14 cellular contexts compared by ENCODE assay signal in the genomic region with DNA sequence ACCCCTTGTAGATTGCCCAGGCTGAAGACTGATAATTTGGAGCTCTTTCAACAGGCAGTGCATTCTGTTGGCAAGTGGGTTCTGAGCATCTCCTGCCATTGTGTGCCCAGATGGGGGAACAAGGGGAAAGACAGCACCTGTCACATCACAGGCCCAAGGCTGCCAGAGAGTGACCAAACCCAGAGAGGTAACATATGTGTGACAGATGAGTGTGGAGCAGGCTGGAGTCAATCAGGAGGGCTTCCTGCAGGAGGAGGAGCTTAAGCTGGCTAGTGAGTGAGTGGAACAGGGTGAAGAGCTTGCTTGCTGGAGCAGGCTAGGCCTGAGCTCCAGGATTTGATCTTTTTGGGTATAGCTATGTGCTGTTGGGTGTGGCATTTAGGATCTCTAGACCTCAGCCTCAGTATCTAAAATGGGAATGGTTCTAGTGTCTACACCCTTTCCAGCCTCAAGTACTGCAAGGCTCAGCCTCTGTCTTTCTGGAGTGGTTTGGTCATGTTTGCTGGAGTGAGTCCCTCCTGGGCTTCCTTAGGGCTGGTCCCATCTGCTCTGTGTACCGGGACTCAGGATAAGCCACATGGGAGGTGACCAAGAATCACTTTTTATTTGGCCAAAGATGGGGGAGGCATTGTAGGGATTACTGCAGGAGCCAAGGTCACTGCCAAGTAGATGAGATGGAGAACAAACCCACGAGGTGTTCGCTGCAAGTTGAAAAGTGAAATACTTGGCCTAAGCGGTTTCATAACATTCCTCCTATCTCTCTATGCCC.
DNase-seq lines count a peak whose midpoint lies in the region; ATAC-seq, FAIRE-seq and TF ChIP-seq lines count a peak whose summit lies in the region.
"Had no signal": no experiment of that assay in that cellular context is flagged by ENCODE, and none has a peak within 500 bp of the region (broad histone marks: within the 10 kb centered on the region; RNA-seq: fewer than 3 reads in every experiment).

No MANE protein-coding gene starts in this region.

- POLR2A ChIA-PET in IMR-90 (lab: Charles Lee; ENCODE audit: unreplicated experiment): no interaction called here

- no peaks in the 10 kb centered on the region for H3K9me3 ChIP-seq in IMR-90 (ENCODE audit: control insufficient read depth, insufficient read depth, low read length)
- no peaks in the 10 kb centered on the region for H3K9me3 ChIP-seq in lung (ENCODE audit: control insufficient read depth in 2 of 2, insufficient read depth in 1 of 2, low read length in 1 of 2)
- no peaks in the 10 kb centered on the region for H3K9me3 ChIP-seq in prostate gland
- no peaks in the 10 kb centered on the region for H3K9me3 ChIP-seq in psoas muscle
- H3K9me3 ChIP-seq: BLaER1 treated with 17β-estradiol and CSF1 and Interleukin-3, amounts not matched to agents 10 nM and 100 nM had no signal

- intact Hi-C loops in IMR-90 (cut with micrococcal nuclease) (no loop called here), prostate gland (cut with DNase I) (no loop called here), psoas muscle (cut with DNase I) (no loop called here)

- no peak overlapping the region for H2BK5ac ChIP-seq in IMR-90 (ENCODE audit: low read depth, low read length, poor library complexity, severe bottlenecking)

- no peaks in the 10 kb centered on the region for H3K9me3 Mint-ChIP-seq in activated T-cell treated with anti-CD3 and anti-CD28 coated beads, Interleukin-2, amount 50 U/mL, for 24 hours
- H3K9me3 Mint-ChIP-seq: HFFc6 had no signal

- BruUV-seq in IMR-90 (replicated peaks; lab: Mats Ljungman, UMichigan): no TSS peak

- no peaks in the 10 kb centered on the region for H3K4me1 Mint-ChIP-seq in activated T-cell treated with anti-CD3 and anti-CD28 coated beads, Interleukin-2, amount 50 U/mL, for 24 hours (ENCODE audit: low read depth)
- H3K4me1 Mint-ChIP-seq: CD4-positive, CD25-positive, alpha-beta regulatory T cell had no signal

- no peak overlapping the region for H2BK120ac ChIP-seq in IMR-90 (ENCODE audit: low read depth, low read length)

- no peaks in the 10 kb centered on the region for H3K79me1 ChIP-seq in IMR-90 (ENCODE audit: low read depth in 1 of 2, low read length in 2 of 2)

- H3K4me3 Mint-ChIP-seq in activated T-cell treated with anti-CD3 and anti-CD28 coated beads, Interleukin-2, amount 50 U/mL, for 24 hours: no peak overlapping the region
- H3K4me3 Mint-ChIP-seq: CD4-positive, CD25-positive, alpha-beta regulatory T cell; HFFc6 had no signal

- no peak for TF ChIP-seq RAD21 in IMR-90 (IDR thresholded peaks at IDR 0.05; ENCODE audit: low read length)

- no peak overlapping the region for H3K56ac ChIP-seq in IMR-90 (ENCODE audit: extremely low read depth, insufficient read depth, low read length)

- DNase-seq in IMR-90: no peak
- DNase-seq in bronchial epithelial cell (ENCODE audit: low read depth): no peak
- peak; percentile 16 for DNase-seq in lung (ENCODE audit: low spot score)
- DNase-seq in prostate gland (ENCODE audit: low spot score): peak; percentile 2
- no peak for DNase-seq in activated naive CD4-positive, alpha-beta T cell treated with anti-CD3 and anti-CD28 coated beads, Interleukin-2, amount 50 U/mL, for 16 hours
- DNase-seq in activated T-cell treated with anti-CD3 and anti-CD28 coated beads, Interleukin-2, amount 50 U/mL, for 1 hour: no peak
- DNase-seq in psoas muscle: no peak
- DNase-seq in activated T-cell treated with anti-CD3 and anti-CD28 coated beads, Interleukin-2, amount 50 U/mL, for 24 hours: no peak
- DNase-seq: ACHN; CD4-positive, CD25-positive, alpha-beta regulatory T cell; DMS53; HCEC 1CT; HFFc6 had no signal

- H3K14ac ChIP-seq in IMR-90 (replicated peaks; ENCODE audit: low read depth, low read length): no peak overlapping the region

- H4K91ac ChIP-seq in IMR-90 (ENCODE audit: insufficient read depth, low read depth, low read length): no peak overlapping the region

- no peak for ATAC-seq in IMR-90 (ENCODE audit: low read depth)
- no peak for ATAC-seq in lung (ENCODE audit: insufficient read depth, low FRiP score)
- no peak for ATAC-seq in psoas muscle

- H3K23ac ChIP-seq in IMR-90 (ENCODE audit: low read depth, low read length): no peak overlapping the region

- TF ChIP-seq CTCF in IMR-90 (conservative IDR thresholded peaks at IDR 0.05; ENCODE audit: low read depth, low read length) (no peak), bronchial epithelial cell (IDR thresholded peaks at IDR 0.05; ENCODE audit: insufficient read depth, low read length, severe bottlenecking) (no peak), lung (IDR thresholded peaks at IDR 0.05; ENCODE audit: control extremely low read depth, extremely low read depth) (no peak), prostate gland (IDR thresholded peaks at IDR 0.05) (no peak), psoas muscle (IDR thresholded peaks at IDR 0.05) (no peak)

- H2AFZ ChIP-seq in IMR-90 (replicated peaks; ENCODE audit: low read length, poor library complexity): no peak overlapping the region

- WGBS in IMR-90 (ENCODE audit: extremely low coverage in 2 of 2, insufficient read length in 1 of 2), 2 experiments: no CpG with 5 or more reads among the region's 4 CpGs
- WGBS in lung, 2 donors: 87 to 91% methylated on average over 4 of the region's 4 CpGs
- 91% methylated on average over 4 of the region's 4 CpGs for WGBS in prostate gland
- WGBS in psoas muscle, 3 donors: 67 to 80% (median 75%) methylated on average over 4 of the region's 4 CpGs

- H3K4me1 ChIP-seq in IMR-90 (ENCODE audit: control insufficient read depth, insufficient read depth, low read length): no peaks in the 10 kb centered on the region
- H3K4me1 ChIP-seq in lung (ENCODE audit: control insufficient read depth in 2 of 2, insufficient read depth in 2 of 2, low read length in 2 of 2): no peaks in the 10 kb centered on the region
- no peaks in the 10 kb centered on the region for H3K4me1 ChIP-seq in prostate gland (replicated peaks)
- no peaks in the 10 kb centered on the region for H3K4me1 ChIP-seq in psoas muscle

- no peak overlapping the region for H3K27ac Mint-ChIP-seq in activated T-cell treated with anti-CD3 and anti-CD28 coated beads, Interleukin-2, amount 50 U/mL, for 24 hours
- H3K27ac Mint-ChIP-seq: CD4-positive, CD25-positive, alpha-beta regulatory T cell; HFFc6 had no signal

- no peak overlapping the region for H3K4me3 ChIP-seq in IMR-90 (ENCODE audit: insufficient read depth, low read depth, low read length)
- H3K4me3 ChIP-seq in bronchial epithelial cell (ENCODE audit: low read depth, low read length): no peak overlapping the region
- no peak overlapping the region for H3K4me3 ChIP-seq in lung
- H3K4me3 ChIP-seq in prostate gland: no peak overlapping the region
- no peak overlapping the region for H3K4me3 ChIP-seq in psoas muscle
- H3K4me3 ChIP-seq: BLaER1 treated with 17β-estradiol and CSF1 and Interleukin-3, amounts not matched to agents 10 nM and 100 nM had no signal

- H2BK20ac ChIP-seq in IMR-90 (ENCODE audit: low read depth, low read length): no peak overlapping the region

- no peak for TF ChIP-seq POLR2A in IMR-90 (IDR thresholded peaks at IDR 0.05; ENCODE audit: low read depth, low read length)
- TF ChIP-seq POLR2A in prostate gland (IDR thresholded peaks at IDR 0.05): no peak

- peaks cover 3% of the 10 kb centered on the region; the same call in 1 of the 2 replicates for H3K27me3 ChIP-seq in IMR-90 (ENCODE audit: control insufficient read depth, insufficient read depth, low read length)
- H3K27me3 ChIP-seq in bronchial epithelial cell (ENCODE audit: control insufficient read depth, insufficient read depth, low read length): no peaks in the 10 kb centered on the region
- H3K27me3 ChIP-seq in lung (ENCODE audit: control insufficient read depth, insufficient read depth): no peaks in the 10 kb centered on the region
- H3K27me3 ChIP-seq in prostate gland (replicated peaks; ENCODE audit: insufficient read depth): no peaks in the 10 kb centered on the region
- H3K27me3 ChIP-seq in psoas muscle (ENCODE audit: insufficient read depth in 3 of 3, low read length in 2 of 3): no peaks in the 10 kb centered on the region
- H3K27me3 ChIP-seq: BLaER1 treated with 17β-estradiol and CSF1 and Interleukin-3, amounts not matched to agents 10 nM and 100 nM had no signal

- in situ Hi-C loops in IMR-90 (cut with MboI; ENCODE audit: low sequenced_read_pairs): no loop called here

- H3K9ac ChIP-seq in IMR-90 (ENCODE audit: low read depth, low read length): no peak overlapping the region
- H3K9ac ChIP-seq: BLaER1 treated with 17β-estradiol and CSF1 and Interleukin-3, amounts not matched to agents 10 nM and 100 nM had no signal

- no peaks in the 10 kb centered on the region for H3K9me1 ChIP-seq in IMR-90 (ENCODE audit: insufficient read depth, low read length)

- H3K36me3 Mint-ChIP-seq in activated T-cell treated with anti-CD3 and anti-CD28 coated beads, Interleukin-2, amount 50 U/mL, for 24 hours (ENCODE audit: low read depth): no peaks in the 10 kb centered on the region
- H3K36me3 Mint-ChIP-seq: CD4-positive, CD25-positive, alpha-beta regulatory T cell had no signal

- dilution Hi-C loops in IMR-90 (cut with HindIII; ENCODE audit: low sequenced_read_pairs, unreplicated experiment): no loop called here

- no peak overlapping the region for H4K5ac ChIP-seq in IMR-90 (ENCODE audit: low read depth, low read length)

- H3K18ac ChIP-seq in IMR-90 (ENCODE audit: low read depth, low read length): no peak overlapping the region

- H3K4me2 ChIP-seq in IMR-90 (ENCODE audit: low read depth, low read length): no peak overlapping the region
- H3K4me2 ChIP-seq: BLaER1 treated with 17β-estradiol and CSF1 and Interleukin-3, amounts not matched to agents 10 nM and 100 nM had no signal

- CTCF ChIA-PET in IMR-90 (lab: Yijun Ruan, JAX): no interaction called here

- FAIRE-seq in bronchial epithelial cell (lab: Jason Lieb, UNC): peak; percentile 13

- no peak overlapping the region for H2AK5ac ChIP-seq in IMR-90 (ENCODE audit: low read depth, low read length)

- H4K20me1 ChIP-seq in IMR-90 (ENCODE audit: insufficient read depth, low read length): no peaks in the 10 kb centered on the region
- H4K20me1 ChIP-seq: BLaER1 treated with 17β-estradiol and CSF1 and Interleukin-3, amounts not matched to agents 10 nM and 100 nM had no signal

- no peak overlapping the region for H3K27ac ChIP-seq in IMR-90 (ENCODE audit: insufficient read depth, low read length)
- H3K27ac ChIP-seq in lung (ENCODE audit: low read depth in 1 of 2, low read length in 1 of 2): no peak overlapping the region
- no peak overlapping the region for H3K27ac ChIP-seq in prostate gland
- no peak overlapping the region for H3K27ac ChIP-seq in psoas muscle
- H3K27ac ChIP-seq: BLaER1 treated with 17β-estradiol and CSF1 and Interleukin-3, amounts not matched to agents 10 nM and 100 nM had no signal

- H3K36me3 ChIP-seq in IMR-90 (ENCODE audit: control insufficient read depth, insufficient read depth, low read length) (no peaks in the 10 kb centered on the region), bronchial epithelial cell (ENCODE audit: control insufficient read depth, insufficient read depth, low read length) (no peaks in the 10 kb centered on the region), lung (ENCODE audit: control insufficient read depth in 2 of 2, insufficient read depth in 2 of 2, low read length in 2 of 2) (no peaks in the 10 kb centered on the region), prostate gland (no peaks in the 10 kb centered on the region), psoas muscle (ENCODE audit: insufficient read depth in 1 of 2, low read depth in 1 of 2) (no peaks in the 10 kb centered on the region)
- H3K36me3 ChIP-seq: BLaER1 treated with 17β-estradiol and CSF1 and Interleukin-3, amounts not matched to agents 10 nM and 100 nM had no signal

- H3K4ac ChIP-seq in IMR-90 (ENCODE audit: low read depth, low read length): no peak overlapping the region

- H4K8ac ChIP-seq in IMR-90 (ENCODE audit: low read depth in 2 of 2, low read length in 2 of 2): no peak overlapping the region

- peak overlapping the region; percentile 55 for H2AK9ac ChIP-seq in IMR-90 (replicated peaks; ENCODE audit: low read depth, low read length, poor library complexity)

- H3K27me3 Mint-ChIP-seq in activated T-cell treated with anti-CD3 and anti-CD28 coated beads, Interleukin-2, amount 50 U/mL, for 24 hours: peaks cover 18% of the 10 kb centered on the region

- no peak overlapping the region for H2BK15ac ChIP-seq in IMR-90 (ENCODE audit: low read depth, low read length)

Comparison
In these comparisons a context has a peak if more than half of its experiments do, and no peak if none do; other contexts are left out.
1. DNase-seq: peak in lung (single experiment) and prostate gland (single experiment); none in IMR-90 (single experiment), bronchial epithelial cell (single experiment), activated naive CD4-positive, alpha-beta T cell treated with anti-CD3 and anti-CD28 coated beads, Interleukin-2, amount 50 U/mL, for 16 hours (single experiment), activated T-cell treated with anti-CD3 and anti-CD28 coated beads, Interleukin-2, amount 50 U/mL, for 1 hour (single experiment), psoas muscle (0 of 2) and activated T-cell treated with anti-CD3 and anti-CD28 coated beads, Interleukin-2, amount 50 U/mL, for 24 hours (single experiment).